8 cellular contexts compared by ENCODE assay signal in genomic region chr10:45971742-45972105, GRCh38. TPM values are rescaled to one million over a fixed set of nuclear protein-coding genes. Genes with fewer than 3 reads are reported as not detected.
DNase-seq lines count a peak whose midpoint lies in the region; ATAC-seq and TF ChIP-seq lines count a peak whose summit lies in the region.
"Not testable (repeated sequence)": the region's sequence is repeated elsewhere in the genome, so short reads cannot be mapped to it uniquely, and the experiment has no call there.

No MANE protein-coding gene starts in this region.

- H3K36me3 Mint-ChIP-seq in natural killer cell treated with Interleukin-12 subunit alpha and Interleukin-12 subunit beta and Interleukin-15 and Interleukin-18, amount 100 ng/mL, for 72 hours = peaks cover 18% of the 10 kb centered on the region

- in situ Hi-C loops in G401 (cut with HindIII; ENCODE audit: low sequenced_read_pairs); astrocyte of the spinal cord (cut with HindIII; ENCODE audit: low sequenced_read_pairs); transverse colon (cut with MboI; ENCODE audit: low pct_ligation_motif_present in 1 of 4, low pct_unique_long_range_greater_than_20kb in 1 of 4, low sequenced_read_pairs in 3 of 4): not testable (repeated sequence)

- not testable (repeated sequence) for H3K27me3 Mint-ChIP-seq in natural killer cell treated with Interleukin-12 subunit alpha and Interleukin-12 subunit beta and Interleukin-15 and Interleukin-18, amount 100 ng/mL, for 72 hours

- H3K4me3 Mint-ChIP-seq in natural killer cell treated with Interleukin-12 subunit alpha and Interleukin-12 subunit beta and Interleukin-15 and Interleukin-18, amount 100 ng/mL, for 72 hours = peak overlapping the region; percentile 100

- not testable (repeated sequence) for H3K4me1 ChIP-seq in SJSA1 (replicated peaks)
- H3K4me1 ChIP-seq in heart right ventricle (peaks cover 7 to 31% (median 19%) of the 10 kb centered on the region in 9 donors), transverse colon (peaks cover 0 to 25% (median 17%) of the 10 kb centered on the region in 4 donors)

- TF ChIP-seq POLR2A in transverse colon (IDR thresholded peaks at IDR 0.05) = not testable (repeated sequence)

- intact Hi-C loops in heart right ventricle (cut with DNase I) = loop anchor here in 2 of 10 donors (10.0 kb wide), 1 partner anchor 53 kb away; no protein-coding TSS in a partner anchor
- intact Hi-C loops in transverse colon (cut with DNase I; ENCODE audit: low total_unique reads) = not testable (repeated sequence)

- not testable (repeated sequence) for TF ChIP-seq CTCF in astrocyte of the spinal cord (IDR thresholded peaks at IDR 0.05; ENCODE audit: low read depth, low read length); transverse colon (IDR thresholded peaks at IDR 0.05)
- TF ChIP-seq CTCF in heart right ventricle (IDR thresholded peaks at IDR 0.05) = peak in 1 of 9 donors; percentile 12

- peak; percentile 56 for ATAC-seq in GM21529 (IDR thresholded peaks at IDR 0.05; ENCODE audit: unreplicated experiment)
- peak; percentile 34 for ATAC-seq in HG03280 (IDR thresholded peaks at IDR 0.05; ENCODE audit: unreplicated experiment)
- ATAC-seq in heart right ventricle = peak in 7 of 8 donors; percentile 10 to 65 (median 39)
- peak in 1 of 2 donors; percentile 61 for ATAC-seq in natural killer cell treated with Interleukin-12 subunit alpha and Interleukin-12 subunit beta and Interleukin-15 and Interleukin-18, amount 100 ng/mL, for 72 hours

- H3K9me3 Mint-ChIP-seq in natural killer cell treated with Interleukin-12 subunit alpha and Interleukin-12 subunit beta and Interleukin-15 and Interleukin-18, amount 100 ng/mL, for 72 hours = not testable (repeated sequence)

- not testable (repeated sequence) for H3K9me3 ChIP-seq in SJSA1 (replicated peaks); heart right ventricle; transverse colon

- H3K27ac ChIP-seq in SJSA1 (peak overlapping the region; percentile 49; the same call in 1 of the 2 replicates), heart right ventricle (peak overlapping the region in 9 of 10 donors; percentile 47 to 88 (median 82)), transverse colon (peak overlapping the region; percentile 77 to 86 (median 82))

- 0 to 1% methylated on average over 9 to 25 of the region's 25 CpGs for WGBS in heart right ventricle, 2 donors
- WGBS in transverse colon (ENCODE audit: low coverage in 1 of 2), 2 donors = 0% methylated on average over 25 of the region's 25 CpGs; no CpG with 5 or more reads in 1 of the 2 donors

- peak overlapping the region; percentile 84 to 93 for H3K27ac Mint-ChIP-seq in natural killer cell treated with Interleukin-12 subunit alpha and Interleukin-12 subunit beta and Interleukin-15 and Interleukin-18, amount 100 ng/mL, for 72 hours

- H3K27me3 ChIP-seq in SJSA1 (replicated peaks); heart right ventricle; transverse colon: not testable (repeated sequence)

- H3K4me3 ChIP-seq in SJSA1 (peak overlapping the region; percentile 53), astrocyte of the spinal cord (ENCODE audit: low read depth, low read length) (peak overlapping the region; percentile 72), heart right ventricle (peak overlapping the region; percentile 69 to 96 (median 91)), transverse colon (peak overlapping the region; percentile 70 to 81 (median 74))

- H3K36me3 ChIP-seq in SJSA1, transverse colon: not testable (repeated sequence)
- peaks cover 0 to 16% (median 0%) of the 10 kb centered on the region in 9 donors for H3K36me3 ChIP-seq in heart right ventricle

- not testable (repeated sequence) for TF ChIP-seq EP300 in transverse colon (IDR thresholded peaks at IDR 0.05; ENCODE audit: low read depth)

- H3K4me1 Mint-ChIP-seq in natural killer cell treated with Interleukin-12 subunit alpha and Interleukin-12 subunit beta and Interleukin-15 and Interleukin-18, amount 100 ng/mL, for 72 hours (ENCODE audit: low read depth in 2 of 2) = peaks cover 39 to 49% of the 10 kb centered on the region in 2 donors

- peak; percentile 2 for DNase-seq in G401 (ENCODE audit: low spot score)
- DNase-seq in SJSA1 (ENCODE audit: low read depth in 1 of 2, low spot score in 2 of 2); astrocyte of the spinal cord (ENCODE audit: low read depth, low spot score); heart right ventricle; natural killer cell treated with Interleukin-12 subunit alpha and Interleukin-12 subunit beta and Interleukin-15 and Interleukin-18, amount 100 ng/mL, for 72 hours (ENCODE audit: low spot score): not testable (repeated sequence)
- DNase-seq in transverse colon = peak; percentile 9

RNA-seq across cellular contexts. Expression of gene TIMM23, which starts 0.6 kb away (rescaled TPM):
- total RNA-seq in G401 (2014; rRNA removed; shearing (Covaris generic)) = 178 and 222 TPM in 2 replicates
- total RNA-seq in SJSA1 (2014; rRNA removed; shearing (Covaris generic)) = 163 and 170 TPM in 2 replicates
- total RNA-seq in heart right ventricle (100 to 1,000 TPM in 1 of 10 donors, 10 to 100 TPM in 9; 73.5 to 109 (median 83.1) TPM), transverse colon (10 to 100 TPM; 17.2 to 52.6 (median 35.9) TPM)
- 100 to 1,000 TPM in 1 of 2 donors, 10 to 100 TPM in 1; 95.7 to 113 TPM for polyA plus RNA-seq in heart right ventricle
- 10 to 100 TPM; 71.6 to 80.1 TPM for total RNA-seq in natural killer cell treated with Interleukin-12 subunit alpha and Interleukin-12 subunit beta and Interleukin-15 and Interleukin-18, amount 100 ng/mL, for 72 hours

RNA-seq across cellular contexts. Expression of gene NCOA4, which starts 58.7 kb away (rescaled TPM):
- 75.4 and 105 TPM in 2 replicates for total RNA-seq in G401 (2014; rRNA removed; shearing (Covaris generic))
- total RNA-seq in SJSA1 (2014; rRNA removed; shearing (Covaris generic)) = 236 and 245 TPM in 2 replicates
- total RNA-seq in heart right ventricle = 100 to 1,000 TPM; 224 to 287 (median 259) TPM
- polyA plus RNA-seq in heart right ventricle = 10 to 100 TPM; 36.7 to 60.2 TPM
- 100 to 1,000 TPM; 101 to 129 TPM for total RNA-seq in natural killer cell treated with Interleukin-12 subunit alpha and Interleukin-12 subunit beta and Interleukin-15 and Interleukin-18, amount 100 ng/mL, for 72 hours
- total RNA-seq in transverse colon = 100 to 1,000 TPM; 129 to 208 (median 178) TPM
